ENCODE assay signal across 8 cellular contexts in genomic region chr1:157490337-157491165, GRCh38.
DNase-seq lines count a peak whose midpoint lies in the region; ATAC-seq and TF ChIP-seq lines count a peak whose summit lies in the region.

No MANE protein-coding gene starts in this region.

- H3K27ac ChIP-seq in HEK293 (ENCODE audit: extremely low read depth, low read depth, low read length) (no peak overlapping the region), osteoblast (ENCODE audit: low read depth, low read length) (no peak overlapping the region), uterus (no peak overlapping the region)

- H3K4me1 Mint-ChIP-seq in CD14-positive monocyte: peaks cover 4% of the 10 kb centered on the region

- H3K9me3 ChIP-seq in HEK293 (ENCODE audit: control insufficient read depth, insufficient read depth, low read depth, low read length) (no peaks in the 10 kb centered on the region), osteoblast (ENCODE audit: low read depth, low read length) (no peaks in the 10 kb centered on the region), uterus (no peaks in the 10 kb centered on the region)

- no peak overlapping the region for H3K4me2 ChIP-seq in osteoblast (ENCODE audit: insufficient read depth, low read length)

- TF ChIP-seq CTCF in CD14-positive monocyte (IDR thresholded peaks at IDR 0.05) (peak; percentile 74), HEK293 (tag by site-specific recombination; IDR thresholded peaks at IDR 0.05) (peak; percentile 42), fibroblast of the aortic adventitia (IDR thresholded peaks at IDR 0.05; ENCODE audit: insufficient read depth, low read length) (peak; percentile 63), osteoblast (IDR thresholded peaks at IDR 0.05; ENCODE audit: extremely low read depth, low read depth, low read length) (peak; percentile 78), uterus (IDR thresholded peaks at IDR 0.05) (peak; percentile 30 to 56 (median 46))

- DNase-seq in CD14-positive monocyte (ENCODE audit: low spot score) (no peak), NCI-H82 treated with DMSO at 0.1 percent for 48 hours (lab: John Stamatoyannopoulos, UW; ENCODE audit: unreplicated experiment) (peak; percentile 73), fibroblast of the aortic adventitia (ENCODE audit: low read depth) (peak; percentile 64), osteoblast (ENCODE audit: insufficient read length, low spot score, missing footprints) (no peak), uterus (peak; percentile 33 to 62)
- peak; percentile 86 for DNase-seq in activated CD8-positive, alpha-beta memory T cell treated with anti-CD3 and anti-CD28 coated beads, Interleukin-2, amount 50 U/mL, for 48 hours

- H3K36me3 Mint-ChIP-seq in CD14-positive monocyte: no peaks in the 10 kb centered on the region

- no peaks in the 10 kb centered on the region for H3K79me2 ChIP-seq in osteoblast (ENCODE audit: insufficient read depth, low read length)

- no peak overlapping the region for H3K4me3 Mint-ChIP-seq in CD14-positive monocyte

- no peak overlapping the region for H3K4me3 ChIP-seq in HEK293 (ENCODE audit: low read depth, low read length)
- no peak overlapping the region for H3K4me3 ChIP-seq in fibroblast of the aortic adventitia (ENCODE audit: low read depth, low read length)
- H3K4me3 ChIP-seq in osteoblast (ENCODE audit: insufficient read depth, low read length): no peak overlapping the region
- no peak overlapping the region for H3K4me3 ChIP-seq in uterus

- CTCF ChIA-PET in HEK293 (lab: Yijun Ruan, JAX): interaction anchor here (0.6 to 1.9 kb wide), 10 partner anchors 15 to 472 kb away, joined by 3 to 16 read pairs (median 4); no protein-coding TSS in a partner anchor

- no peaks in the 10 kb centered on the region for H4K20me1 ChIP-seq in osteoblast (ENCODE audit: insufficient read depth, low read length)

- peaks cover 4 to 12% (median 6%) of the 10 kb centered on the region in 3 donors for H3K27me3 Mint-ChIP-seq in CD14-positive monocyte (ENCODE audit: low read depth in 3 of 3)

- TF ChIP-seq POLR2A in uterus (IDR thresholded peaks at IDR 0.05): no peak

- H2AFZ ChIP-seq in osteoblast (ENCODE audit: low read length): peak overlapping the region; percentile 63

- H3K27me3 ChIP-seq in osteoblast (ENCODE audit: insufficient read depth, low read length) (peaks cover 3% of the 10 kb centered on the region), uterus (no peaks in the 10 kb centered on the region)

- H3K27ac Mint-ChIP-seq in CD14-positive monocyte: peak overlapping the region in 1 of 7 donors; percentile 13

- intact Hi-C loops in CD14-positive monocyte (cut with micrococcal nuclease) (loop anchor here (5.0 kb wide), 2 partner anchors 293 to 318 kb away; no protein-coding TSS in a partner anchor), uterus (cut with DNase I; ENCODE audit: low total_unique reads) (loop anchor here (10.0 kb wide), 1 partner anchor 126 kb away; no protein-coding TSS in a partner anchor)

- no peaks in the 10 kb centered on the region for H3K4me1 ChIP-seq in HEK293 (ENCODE audit: control insufficient read depth, insufficient read depth, low read length)
- no peaks in the 10 kb centered on the region for H3K4me1 ChIP-seq in osteoblast (ENCODE audit: insufficient read depth, low read length)
- H3K4me1 ChIP-seq in uterus: no peaks in the 10 kb centered on the region

- H3K36me3 ChIP-seq in HEK293 (ENCODE audit: control insufficient read depth in 2 of 2, insufficient read depth in 1 of 2, low read length in 2 of 2) (no peaks in the 10 kb centered on the region), osteoblast (ENCODE audit: insufficient read depth, low read length) (no peaks in the 10 kb centered on the region), uterus (no peaks in the 10 kb centered on the region)

- H3K9me3 Mint-ChIP-seq in CD14-positive monocyte: peaks cover 0 to 2% (median 0%) of the 10 kb centered on the region in 7 donors

- no peak for ATAC-seq in GM18861 (IDR thresholded peaks at IDR 0.05; ENCODE audit: unreplicated experiment)

- POLR2A ChIA-PET in HEK293 (lab: Yijun Ruan, JAX): no interaction called here

TF ChIP-seq in HEK293, 187 proteins besides CTCF, POLR2A, EP300 and RAD21:
- TF ChIP-seq SCRT1 (tag by site-specific recombination; IDR thresholded peaks at IDR 0.05; ENCODE audit: borderline replicate concordance) (peak; percentile 53; the same call in 1 of the 2 replicates), ZNF624 (tag by site-specific recombination; IDR thresholded peaks at IDR 0.05) (no peak), ZNF654 (tag by site-specific recombination; IDR thresholded peaks at IDR 0.05; ENCODE audit: low read depth) (peak; percentile 49)

Comparison
In these comparisons a context has a peak if more than half of its experiments do, and no peak if none do; other contexts are left out.
1. DNase-seq: peak in NCI-H82 treated with DMSO at 0.1 percent for 48 hours (single experiment), activated CD8-positive, alpha-beta memory T cell treated with anti-CD3 and anti-CD28 coated beads, Interleukin-2, amount 50 U/mL, for 48 hours (single experiment), fibroblast of the aortic adventitia (single experiment) and uterus (2 of 2); none in CD14-positive monocyte (single experiment) and osteoblast (single experiment).
2. Peak in every context shown above with its lines, with median percentiles within 50 percentile points of each other: CTCF ChIP-seq.